Comparison of ENCODE assay signal across 14 cellular contexts in the genomic region with DNA sequence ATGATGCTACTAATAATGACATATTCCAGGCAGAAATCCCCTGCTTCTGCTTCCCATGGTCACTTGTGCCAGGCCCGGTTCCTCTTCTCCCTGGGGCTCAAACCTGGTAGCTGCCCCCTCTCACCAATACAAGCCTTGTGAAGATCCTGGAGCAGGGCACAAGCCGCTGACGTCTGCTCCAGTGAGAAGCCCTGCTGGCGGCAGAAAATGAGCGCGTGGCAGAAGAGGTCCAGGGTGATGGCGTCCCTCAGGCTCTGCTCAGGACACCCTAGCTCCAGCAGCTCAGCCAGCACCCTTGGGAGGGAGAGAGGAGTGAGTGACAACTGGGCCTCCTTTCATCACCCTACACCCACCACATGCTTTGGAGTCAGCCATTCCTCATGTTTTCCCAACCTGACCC. TPM values are rescaled to one million over a fixed set of nuclear protein-coding genes. Genes with fewer than 3 reads are reported as not detected.
A peak's percentile ranks its signal among the peaks of the same experiment; 100 is the strongest.
DNase-seq lines count a peak whose midpoint lies in the region; TF ChIP-seq lines count a peak whose summit lies in the region.
"Had no signal": no experiment of that assay in that cellular context is flagged by ENCODE, and none has a peak within 500 bp of the region (broad histone marks: within the 10 kb centered on the region; RNA-seq: fewer than 3 reads in every experiment).

No MANE protein-coding gene starts in this region.

- H3K27me3 Mint-ChIP-seq in T-helper 2 cell treated with Interferon-gamma antibody and Interleukin-4, amounts not matched to agents 5 μg/mL and 100 μg/mL, for 36 hours (ENCODE audit: low read depth), result no peaks in the 10 kb centered on the region
- H3K27me3 Mint-ChIP-seq in brain, result peaks cover 3% of the 10 kb centered on the region

- H3K4me3 ChIP-seq in MM.1S (ENCODE audit: low read length) (no peak overlapping the region), neutrophil (ENCODE audit: low read depth in 1 of 2, low read length in 1 of 2) (peak overlapping the region; percentile 90 to 95)
- H3K4me3 ChIP-seq: A549 had no signal

- H3K9me2 ChIP-seq in MM.1S (replicated peaks; ENCODE audit: insufficient read depth, low read length), result no peaks in the 10 kb centered on the region

- H2AFZ ChIP-seq in MM.1S (ENCODE audit: low read length), result no peak overlapping the region

- H4K20me1 ChIP-seq in MM.1S (ENCODE audit: insufficient read depth, low read length), result no peaks in the 10 kb centered on the region

- peak overlapping the region; percentile 21 for H3K4me3 Mint-ChIP-seq in T-helper 2 cell treated with Interferon-gamma antibody and Interleukin-4, amounts not matched to agents 5 μg/mL and 100 μg/mL, for 36 hours
- H3K4me3 Mint-ChIP-seq in brain, result peak overlapping the region; percentile 89 to 99 (median 96)

- H3K4me1 ChIP-seq in MM.1S (ENCODE audit: low read length) (peaks cover 17% of the 10 kb centered on the region), neutrophil (ENCODE audit: control insufficient read depth in 1 of 2, insufficient read depth in 1 of 2, low read depth in 1 of 2, low read length in 1 of 2) (peaks cover 58 to 59% of the 10 kb centered on the region in 2 experiments)

- H3K27ac Mint-ChIP-seq in T-helper 2 cell treated with Interferon-gamma antibody and Interleukin-4, amounts not matched to agents 5 μg/mL and 100 μg/mL, for 36 hours, result no peak overlapping the region
- H3K27ac Mint-ChIP-seq in brain, result peak overlapping the region in 2 of 5 experiments; percentile 93 to 97

- TF ChIP-seq CTCF in MM.1S (IDR thresholded peaks at IDR 0.05; ENCODE audit: low read length) (no peak), brain (conservative IDR thresholded peaks at IDR 0.05) (no peak), neutrophil (IDR thresholded peaks at IDR 0.05) (no peak), GM13976 (IDR thresholded peaks at IDR 0.05; ENCODE audit: borderline replicate concordance, control extremely low read depth, extremely low read depth, insufficient read depth, missing control alignments) (no peak)

- H3K9me3 Mint-ChIP-seq in T-helper 2 cell treated with Interferon-gamma antibody and Interleukin-4, amounts not matched to agents 5 μg/mL and 100 μg/mL, for 36 hours, result no peaks in the 10 kb centered on the region
- no peaks in the 10 kb centered on the region for H3K9me3 Mint-ChIP-seq in brain

- H3K27ac ChIP-seq in MM.1S (ENCODE audit: low read length) (no peak overlapping the region), neutrophil (peak overlapping the region; percentile 99)
- H3K27ac ChIP-seq: A549 had no signal

- H3F3A ChIP-seq in MM.1S (ENCODE audit: insufficient read depth, low read length), result no peaks in the 10 kb centered on the region

- H3K79me2 ChIP-seq in MM.1S (ENCODE audit: low read length), result peaks cover 25% of the 10 kb centered on the region

- peaks cover 4% of the 10 kb centered on the region; the same call in 1 of the 2 replicates for H3K36me3 ChIP-seq in MM.1S (replicated peaks; ENCODE audit: insufficient read depth, low read length)
- H3K36me3 ChIP-seq in neutrophil, result peaks cover 48% of the 10 kb centered on the region

- DNase-seq in T-helper 2 cell treated with Interferon-gamma antibody and Interleukin-4, amounts not matched to agents 5 μg/mL and 100 μg/mL, for 36 hours (ENCODE audit: low spot score), result no peak
- DNase-seq in T-helper 2 cell (no peak), MM.1S (no peak), NCI-H2107 treated with DMSO at 0.1 percent for 48 hours (lab: John Stamatoyannopoulos, UW; ENCODE audit: unreplicated experiment) (no peak), NCI-H1694 (lab: John Stamatoyannopoulos, UW) (no peak), GM13976 (ENCODE audit: low spot score) (no peak)
- DNase-seq: activated CD4-positive, alpha-beta T cell treated with anti-CD3 and anti-CD28 coated beads for 4 hours; activated gamma-delta T cell; stimulated activated CD4-positive, alpha-beta T cell treated with anti-CD3 and anti-CD28 coated beads, Interleukin-15, amount 100 ng/mL, for 24 hours; upper lobe of left lung had no signal

- no peak overlapping the region for H3K9ac ChIP-seq in MM.1S (ENCODE audit: low read length)

- peak overlapping the region; percentile 72; the same call in 1 of the 2 replicates for H3K4me2 ChIP-seq in MM.1S (ENCODE audit: low read depth, low read length)

- peaks cover 16% of the 10 kb centered on the region for H3K36me3 Mint-ChIP-seq in T-helper 2 cell treated with Interferon-gamma antibody and Interleukin-4, amounts not matched to agents 5 μg/mL and 100 μg/mL, for 36 hours (ENCODE audit: low read depth)
- peaks cover 41% of the 10 kb centered on the region for H3K36me3 Mint-ChIP-seq in brain

- H3K4me1 Mint-ChIP-seq in T-helper 2 cell treated with Interferon-gamma antibody and Interleukin-4, amounts not matched to agents 5 μg/mL and 100 μg/mL, for 36 hours (ENCODE audit: low read depth), result peaks cover 13% of the 10 kb centered on the region
- peaks cover 43% of the 10 kb centered on the region for H3K4me1 Mint-ChIP-seq in brain

- H3K27me3 ChIP-seq in MM.1S (replicated peaks; ENCODE audit: insufficient read depth, low read length) (no peaks in the 10 kb centered on the region), neutrophil (no peaks in the 10 kb centered on the region)
- H3K27me3 ChIP-seq: pancreas, upper lobe of left lung had no signal

- H3K9me3 ChIP-seq in MM.1S (replicated peaks; ENCODE audit: insufficient read depth, low read length) (no peaks in the 10 kb centered on the region), neutrophil (no peaks in the 10 kb centered on the region)
- H3K9me3 ChIP-seq: A549, pancreas, upper lobe of left lung had no signal

- in situ Hi-C loops in GM13976 (cut with MboI; ENCODE audit: low sequenced_read_pairs, unreplicated experiment), result no loop called here

RNA-seq across cellular contexts. Expression of a gene that starts 1.7 kb away (rescaled TPM):
- polyA plus RNA-seq in brain (ENCODE audit: insufficient read depth, low read depth, low replicate concordance), result 13.4 TPM

RNA-seq across cellular contexts. Expression of a gene that starts 2.0 kb away (rescaled TPM):
- polyA plus RNA-seq in brain (ENCODE audit: insufficient read depth, low read depth, low replicate concordance), result 225 TPM

RNA-seq across cellular contexts. Expression of a gene that starts 11.9 kb away (rescaled TPM):
- polyA plus RNA-seq in brain (ENCODE audit: insufficient read depth, low read depth, low replicate concordance), result 39.0 TPM

RNA-seq across cellular contexts. Expression of a gene that starts 26.8 kb away (rescaled TPM):
- polyA plus RNA-seq in brain (ENCODE audit: insufficient read depth, low read depth, low replicate concordance), result 22.0 TPM
